ENCODE assay signal across 1 cellular context in genomic region chr6:166743415-166743814, GRCh38.
TF ChIP-seq lines count a peak whose summit lies in the region.

No MANE protein-coding gene starts in this region.

TF ChIP-seq in IMR-90, 13 proteins besides CTCF, POLR2A, EP300 and RAD21:
- TF ChIP-seq FOS (IDR thresholded peaks at IDR 0.05; ENCODE audit: low read depth, low read length), result no peak
- TF ChIP-seq MAFK (IDR thresholded peaks at IDR 0.05; ENCODE audit: low read depth, low read length), result no peak
- TF ChIP-seq SMC3 (IDR thresholded peaks at IDR 0.05; ENCODE audit: low read depth, low read length), result no peak
- TF ChIP-seq RFX5 (IDR thresholded peaks at IDR 0.05; ENCODE audit: low read depth, low read length), result no peak
- TF ChIP-seq MXI1 (IDR thresholded peaks at IDR 0.05; ENCODE audit: borderline replicate concordance, low read depth, low read length), result no peak
- TF ChIP-seq MAZ (IDR thresholded peaks at IDR 0.05; ENCODE audit: borderline replicate concordance, low read depth, low read length), result no peak
- TF ChIP-seq ELK1 (IDR thresholded peaks at IDR 0.05; ENCODE audit: borderline replicate concordance, low read depth, low read length), result no peak
- TF ChIP-seq BHLHE40 (IDR thresholded peaks at IDR 0.05; ENCODE audit: low read depth, low read length), result no peak
- TF ChIP-seq CHD1 (IDR thresholded peaks at IDR 0.05; ENCODE audit: low read depth, low read length), result no peak
- TF ChIP-seq RCOR1 (IDR thresholded peaks at IDR 0.05; ENCODE audit: insufficient replicate concordance, low read length), result no peak
